In the genomic region with DNA sequence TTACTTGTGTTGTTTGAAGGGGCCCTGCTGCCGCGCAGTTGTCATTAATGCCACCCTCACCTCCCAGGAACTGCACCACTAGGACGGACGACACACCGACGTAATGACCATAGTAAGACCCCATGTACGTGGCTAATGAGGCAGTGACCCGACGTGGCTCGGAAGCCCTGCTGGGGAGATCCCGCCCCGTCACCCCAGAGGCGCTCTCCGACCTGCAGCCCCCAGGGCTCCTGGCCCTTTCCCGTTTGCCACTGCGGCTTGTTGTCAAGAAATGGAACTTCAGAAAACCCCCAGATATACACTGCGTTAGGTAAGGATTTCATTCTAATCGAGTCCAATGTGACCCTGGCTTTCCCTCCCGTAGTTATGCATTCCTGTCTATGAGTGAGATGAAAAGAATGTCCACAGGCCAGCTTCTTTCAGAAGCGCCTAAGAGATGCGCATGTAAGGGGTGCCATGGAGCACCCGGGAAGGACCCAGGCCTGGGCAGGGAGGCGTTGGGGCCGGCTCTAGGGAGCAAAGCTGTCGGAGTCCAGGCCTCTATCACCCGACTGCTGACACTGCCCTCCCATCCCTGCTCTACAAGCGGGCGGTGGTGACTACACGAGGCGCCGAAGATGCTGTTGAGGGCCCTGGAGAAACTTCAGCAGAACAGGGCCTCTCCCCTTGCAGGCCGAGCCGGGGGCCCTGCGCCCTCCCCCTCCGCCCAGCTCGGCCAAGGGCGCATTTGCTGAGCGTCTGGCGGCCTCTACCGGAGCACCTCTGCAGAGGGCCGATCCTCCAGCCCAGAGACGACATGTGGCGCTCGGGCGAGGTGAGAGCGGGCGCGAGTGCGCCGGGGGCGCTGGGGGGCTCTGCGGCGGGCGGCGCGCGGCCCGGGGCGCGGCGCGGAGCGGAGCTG, we compare ENCODE assay signal across 9 cellular contexts. TPM values are rescaled to one million over a fixed set of nuclear protein-coding genes. Genes with fewer than 3 reads are reported as not detected.
DNase-seq lines count a peak whose midpoint lies in the region; ATAC-seq and TF ChIP-seq lines count a peak whose summit lies in the region.
"Had no signal": no experiment of that assay in that cellular context is flagged by ENCODE, and none has a peak within 500 bp of the region (broad histone marks: within the 10 kb centered on the region; RNA-seq: fewer than 3 reads in every experiment).

A gene (plus strand): TSS at position 765 of the 901 bp plus-strand sequence. CDS start 2,187 bp downstream, outside the sequence.

- no peak for ATAC-seq in GM18520 (IDR thresholded peaks at IDR 0.05; ENCODE audit: unreplicated experiment)
- no peak for ATAC-seq in HG03354 (IDR thresholded peaks at IDR 0.05; ENCODE audit: poor library complexity, severe bottlenecking, unreplicated experiment)

- intact Hi-C loops in posterior cingulate gyrus (cut with DNase I) (no loop called here), posterior vena cava (cut with DNase I) (no loop called here)

- H3K27me3 ChIP-seq in cardiac muscle cell, result peaks cover 61% of the 10 kb centered on the region

- H3K4me1 ChIP-seq in cardiac muscle cell (ENCODE audit: low read depth), result no peaks in the 10 kb centered on the region

- no peaks in the 10 kb centered on the region for H3K9me3 ChIP-seq in cardiac muscle cell (ENCODE audit: low read depth)

- TF ChIP-seq CTCF in cardiac muscle cell (IDR thresholded peaks at IDR 0.05; ENCODE audit: low read depth, low read length), result no peak

- H3K36me3 ChIP-seq in cardiac muscle cell, result no peaks in the 10 kb centered on the region

- no peak within 1 kb of the TSS for H3K27ac ChIP-seq in cardiac muscle cell

- peak within 1 kb of the TSS; percentile 28 for H3K4me3 ChIP-seq in cardiac muscle cell

- DNase-seq in H4 (ENCODE audit: low spot score), result peak; percentile 22
- DNase-seq in NCI-H524 (lab: John Stamatoyannopoulos, UW), result peak; percentile 67 to 89
- DNase-seq in cardiac muscle cell (ENCODE audit: low read depth in 1 of 2, low spot score in 1 of 2), result peak; percentile 7 to 75
- DNase-seq in posterior cingulate gyrus, result peak in 8 of 10 donors; percentile 32 to 92 (median 53)
- DNase-seq in activated gamma-delta T cell treated with Interleukin-2 at 50 U/mL for 16 hours, result no peak
- DNase-seq in posterior vena cava (ENCODE audit: low spot score), result no peak
- DNase-seq: activated T-cell treated with anti-CD3 and anti-CD28 coated beads, Interleukin-2, amount 50 U/mL, for 4 hours had no signal

RNA-seq across cellular contexts. Expression of the gene that starts here (rescaled TPM):
- 0.04 and 0.25 TPM in 2 replicates for total RNA-seq in H4 (2014; rRNA removed; shearing (Covaris generic))
- total RNA-seq in cardiac muscle cell, result 0.32 TPM in 1 of 2 replicates, not detected in the other
- 0.10 TPM in 1 of 2 replicates, not detected in the other for polyA plus RNA-seq in cardiac muscle cell
- total RNA-seq in posterior vena cava, result not detected
- total RNA-seq: activated T-cell treated with anti-CD3 and anti-CD28 coated beads, Interleukin-2, amount 50 U/mL, for 4 hours had no signal

Comparison
In these comparisons a context has a peak if more than half of its experiments do, and no peak if none do; other contexts are left out.
1. Peak in DNase-seq in H4; RNA of the gene not detected or under 1 TPM.
2. Peak in DNase-seq and H3K4me3 ChIP-seq in cardiac muscle cell; RNA of the gene not detected or under 1 TPM.
3. DNase-seq: peak in NCI-H524 (2 of 2) and posterior cingulate gyrus (8 of 10); none in activated gamma-delta T cell treated with Interleukin-2 at 50 U/mL for 16 hours (single experiment) and posterior vena cava (single experiment).